11 cellular contexts compared by ENCODE assay signal in the genomic region with DNA sequence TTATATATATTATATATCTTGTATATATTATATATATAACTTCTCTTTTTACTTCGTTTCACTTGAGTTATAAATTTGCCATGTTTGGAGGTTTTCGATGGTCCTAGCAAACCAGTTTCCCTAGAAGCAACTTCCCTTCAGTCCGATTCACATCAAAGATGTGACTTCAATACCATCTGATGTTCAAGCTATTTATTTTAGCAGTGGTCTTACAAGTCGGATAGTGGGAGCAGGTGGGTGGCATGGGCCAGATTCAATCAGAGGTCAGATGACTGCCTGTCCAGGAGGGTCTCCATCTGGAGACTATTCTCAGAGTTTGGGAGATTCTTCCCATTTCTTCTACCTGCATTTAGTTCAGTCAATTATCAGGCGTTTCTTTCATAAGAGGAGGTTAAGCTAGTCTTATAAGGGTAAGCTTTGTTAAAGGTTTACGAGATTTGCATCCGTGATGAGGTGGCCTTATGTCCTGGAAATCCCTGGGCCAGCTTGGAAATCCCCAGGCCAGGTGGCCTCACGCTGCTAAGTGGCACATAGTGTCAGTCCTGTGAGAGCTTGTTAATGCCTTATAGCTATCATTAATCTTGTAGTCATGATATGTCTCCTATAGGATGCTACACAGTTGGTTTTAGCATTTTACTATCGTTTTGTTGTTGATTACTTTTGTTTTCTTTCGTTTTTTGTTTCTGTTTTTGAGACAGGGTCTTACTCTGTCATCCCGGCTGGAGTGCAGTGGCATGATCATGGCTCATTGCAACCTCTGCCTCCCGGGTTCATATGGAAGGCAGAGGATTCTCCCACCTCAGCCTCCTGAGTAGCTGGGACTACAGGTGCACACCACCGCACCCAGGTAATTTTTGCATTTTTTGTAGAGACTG.
DNase-seq lines count a peak whose midpoint lies in the region; ATAC-seq lines count a peak whose summit lies in the region.
"Had no signal": no experiment of that assay in that cellular context is flagged by ENCODE, and none has a peak within 500 bp of the region (broad histone marks: within the 10 kb centered on the region; RNA-seq: fewer than 3 reads in every experiment).

No MANE protein-coding gene starts in this region.

- POLR2A ChIA-PET in activated CD4-positive, alpha-beta T cell treated with anti-CD3 and anti-CD28 coated beads for 36 hours (lab: Charles Lee) = no interaction called here
- POLR2A ChIA-PET in T-cell (lab: Charles Lee) = interaction anchor here (0.5 to 0.6 kb wide), 3 partner anchors 43 to 967 kb away, joined by 3 to 9 read pairs (median 9); no protein-coding TSS in a partner anchor

- intact Hi-C loops in activated CD4-positive, alpha-beta T cell treated with anti-CD3 and anti-CD28 coated beads for 36 hours (cut with DNase I, micrococcal nuclease) = no loop called here

- H3K27me3 Mint-ChIP-seq in activated CD4-positive, alpha-beta T cell treated with anti-CD3 and anti-CD28 coated beads for 36 hours = no peaks in the 10 kb centered on the region
- H3K27me3 Mint-ChIP-seq in stimulated activated memory B cell treated with anti-CD40 and anti-IgM and Interleukin-4, amounts not matched to agents 10 μg/mL and 1 μg/mL and 100 μg/mL, for 72 hours = no peaks in the 10 kb centered on the region
- no peaks in the 10 kb centered on the region for H3K27me3 Mint-ChIP-seq in T-cell

- H3K9me3 ChIP-seq in HAP-1 = peaks cover 10% of the 10 kb centered on the region
- H3K9me3 ChIP-seq: tibial artery had no signal

- H3K4me3 Mint-ChIP-seq in activated CD4-positive, alpha-beta T cell treated with anti-CD3 and anti-CD28 coated beads for 36 hours = no peak overlapping the region
- peak overlapping the region; percentile 72 for H3K4me3 Mint-ChIP-seq in stimulated activated memory B cell treated with anti-CD40 and anti-IgM and Interleukin-4, amounts not matched to agents 10 μg/mL and 1 μg/mL and 100 μg/mL, for 72 hours
- no peak overlapping the region for H3K4me3 Mint-ChIP-seq in T-cell

- in situ Hi-C loops in HAP-1 (cut with MboI; ENCODE audit: low sequenced_read_pairs) = no loop called here

- H3K4me1 ChIP-seq in HAP-1 = peaks cover 41% of the 10 kb centered on the region
- H3K4me1 ChIP-seq: heart left ventricle had no signal

- no peak overlapping the region for H3K4me3 ChIP-seq in HAP-1
- H3K4me3 ChIP-seq: heart left ventricle, tibial artery had no signal

- peaks cover 2% of the 10 kb centered on the region for H3K4me1 Mint-ChIP-seq in activated CD4-positive, alpha-beta T cell treated with anti-CD3 and anti-CD28 coated beads for 36 hours
- H3K4me1 Mint-ChIP-seq in stimulated activated memory B cell treated with anti-CD40 and anti-IgM and Interleukin-4, amounts not matched to agents 10 μg/mL and 1 μg/mL and 100 μg/mL, for 72 hours = peaks cover 34% of the 10 kb centered on the region
- H3K4me1 Mint-ChIP-seq in T-cell = peaks cover 3 to 4% (median 3%) of the 10 kb centered on the region in 3 donors

- peaks cover 2% of the 10 kb centered on the region for H3K9me3 Mint-ChIP-seq in activated CD4-positive, alpha-beta T cell treated with anti-CD3 and anti-CD28 coated beads for 36 hours (ENCODE audit: low read depth)
- H3K9me3 Mint-ChIP-seq in stimulated activated memory B cell treated with anti-CD40 and anti-IgM and Interleukin-4, amounts not matched to agents 10 μg/mL and 1 μg/mL and 100 μg/mL, for 72 hours = peaks cover 10% of the 10 kb centered on the region
- H3K9me3 Mint-ChIP-seq in T-cell = no peaks in the 10 kb centered on the region

- peaks cover 9% of the 10 kb centered on the region for H3K36me3 Mint-ChIP-seq in activated CD4-positive, alpha-beta T cell treated with anti-CD3 and anti-CD28 coated beads for 36 hours (ENCODE audit: low read depth)
- H3K36me3 Mint-ChIP-seq in stimulated activated memory B cell treated with anti-CD40 and anti-IgM and Interleukin-4, amounts not matched to agents 10 μg/mL and 1 μg/mL and 100 μg/mL, for 72 hours = peaks cover 39% of the 10 kb centered on the region
- H3K36me3 Mint-ChIP-seq in T-cell = peaks cover 20% of the 10 kb centered on the region

- no peaks in the 10 kb centered on the region for H3K27me3 ChIP-seq in HAP-1 (ENCODE audit: low read depth)
- H3K27me3 ChIP-seq: heart left ventricle, tibial artery had no signal

- peaks cover 4% of the 10 kb centered on the region for H3K36me3 ChIP-seq in HAP-1 (replicated peaks)
- H3K36me3 ChIP-seq: heart left ventricle, tibial artery had no signal

- ATAC-seq in activated CD4-positive, alpha-beta T cell treated with anti-CD3 and anti-CD28 coated beads for 36 hours = peak; percentile 42
- ATAC-seq in HG03571 (IDR thresholded peaks at IDR 0.05; ENCODE audit: unreplicated experiment) (peak; percentile 85), T-cell (replicated peaks in 1 of 4) (no peak)
- peak; percentile 90 for ATAC-seq in stimulated activated memory B cell treated with anti-CD40 and anti-IgM and Interleukin-4, amounts not matched to agents 10 μg/mL and 1 μg/mL and 100 μg/mL, for 72 hours
- ATAC-seq: heart left ventricle had no signal

- CTCF ChIA-PET in activated CD4-positive, alpha-beta T cell treated with anti-CD3 and anti-CD28 coated beads for 36 hours (lab: Charles Lee) = interaction anchor here (0.7 kb wide), 2 partner anchors 10 to 142 kb away, joined by 3 read pairs; no protein-coding TSS in a partner anchor
- CTCF ChIA-PET in T-cell (lab: Charles Lee) = interaction anchor here (0.5 to 0.8 kb wide), 2 partner anchors 10 to 13 kb away, joined by 4 to 7 read pairs; no protein-coding TSS in a partner anchor

- H3K27ac Mint-ChIP-seq in activated CD4-positive, alpha-beta T cell treated with anti-CD3 and anti-CD28 coated beads for 36 hours = no peak overlapping the region
- H3K27ac Mint-ChIP-seq in stimulated activated memory B cell treated with anti-CD40 and anti-IgM and Interleukin-4, amounts not matched to agents 10 μg/mL and 1 μg/mL and 100 μg/mL, for 72 hours = peak overlapping the region; percentile 85
- H3K27ac Mint-ChIP-seq in T-cell = no peak overlapping the region

- peak; percentile 18 for DNase-seq in activated CD4-positive, alpha-beta T cell treated with anti-CD3 and anti-CD28 coated beads for 36 hours
- no peak for DNase-seq in activated CD4-positive, alpha-beta T cell treated with anti-CD3 and anti-CD28 coated beads for 1 hour
- DNase-seq in HAP-1 (ENCODE audit: low spot score in 2 of 2) (peak; percentile 42 to 53), hypothalamus (lab: John Stamatoyannopoulos, UW) (no peak), dermis blood vessel endothelial cell (no peak), T-cell (no peak)
- DNase-seq: heart left ventricle; stimulated activated CD4-positive, alpha-beta T cell treated with anti-CD3 and anti-CD28 coated beads, Interleukin-2, amount 100 ng/mL, for 24 hours; tibial artery had no signal

Comparison
In these comparisons a context has a peak if more than half of its experiments do, and no peak if none do; other contexts are left out.
1. DNase-seq: peak in activated CD4-positive, alpha-beta T cell treated with anti-CD3 and anti-CD28 coated beads for 36 hours (single experiment) and HAP-1 (2 of 2); none in activated CD4-positive, alpha-beta T cell treated with anti-CD3 and anti-CD28 coated beads for 1 hour (single experiment), hypothalamus (0 of 51), dermis blood vessel endothelial cell (single experiment) and T-cell (0 of 34).
2. ATAC-seq: peak in activated CD4-positive, alpha-beta T cell treated with anti-CD3 and anti-CD28 coated beads for 36 hours (single experiment), HG03571 (single experiment) and stimulated activated memory B cell treated with anti-CD40 and anti-IgM and Interleukin-4, amounts not matched to agents 10 μg/mL and 1 μg/mL and 100 μg/mL, for 72 hours (single experiment); none in T-cell (0 of 4).